In genomic region chr10:32367793-32368453, GRCh38 we compare ENCODE assay signal across 8 cellular contexts. TPM values are rescaled to one million over a fixed set of nuclear protein-coding genes. Genes with fewer than 3 reads are reported as not detected.
DNase-seq lines count a peak whose midpoint lies in the region; ATAC-seq and TF ChIP-seq lines count a peak whose summit lies in the region.

No MANE protein-coding gene starts in this region.

- TF ChIP-seq CTCF in GM10248 (IDR thresholded peaks at IDR 0.05; ENCODE audit: control extremely low read depth, extremely low read depth, low read depth, missing control alignments) (peak; percentile 60), sigmoid colon (IDR thresholded peaks at IDR 0.05) (peak; percentile 18 to 79 (median 70))

- CTCF ChIA-PET in GM10248 (lab: Yijun Ruan, JAX), result interaction anchor here (0.7 to 5.4 kb wide), 13 partner anchors 9 to 176 kb away, joined by 3 to 54 read pairs (median 5); partner anchors contain the start of gene CCDC7

- H3K4me1 ChIP-seq in sigmoid colon, result peaks cover 0 to 59% (median 48%) of the 10 kb centered on the region in 4 donors

- intact Hi-C loops in left ventricle myocardium superior (cut with micrococcal nuclease) (no loop called here), sigmoid colon (cut with DNase I) (loop anchor here (1.0 to 5.0 kb wide), 4 partner anchors 21 to 176 kb away; partner anchors contain the start of genes CCDC7 and EPC1)

- no peak for TF ChIP-seq EP300 in Ishikawa (IDR thresholded peaks at IDR 0.05; ENCODE audit: borderline replicate concordance)
- no peak for TF ChIP-seq EP300 in sigmoid colon (IDR thresholded peaks at IDR 0.05)

- TF ChIP-seq POLR2A in sigmoid colon (IDR thresholded peaks at IDR 0.05), result no peak

- DNase-seq in GM10248 (ENCODE audit: extremely low spot score) (peak; percentile 57), T-helper 22 cell (ENCODE audit: low read depth) (peak; percentile 57), amygdala (lab: John Stamatoyannopoulos, UW) (peak in 39 of 56 donors; percentile 7 to 71 (median 33)), left ventricle myocardium superior (peak; percentile 54), sigmoid colon (peak; percentile 83)

- peak overlapping the region; percentile 6 to 62 (median 37) for H3K27ac ChIP-seq in sigmoid colon

- no peaks in the 10 kb centered on the region for H3K36me3 ChIP-seq in sigmoid colon

- H3K27me3 ChIP-seq in sigmoid colon, result no peaks in the 10 kb centered on the region

- H3K9me3 ChIP-seq in sigmoid colon, result no peaks in the 10 kb centered on the region

- peak overlapping the region in 1 of 4 donors; percentile 15 for H3K4me3 ChIP-seq in sigmoid colon

- TF ChIP-seq RAD21 in Ishikawa (IDR thresholded peaks at IDR 0.05; ENCODE audit: low read depth), result peak; percentile 63

- POLR2A ChIA-PET in GM10248 (lab: Yijun Ruan, JAX), result no interaction called here

- ATAC-seq in left ventricle myocardium superior (peak; percentile 49), GM18870 (IDR thresholded peaks at IDR 0.05; ENCODE audit: unreplicated experiment) (no peak), HG02852 (IDR thresholded peaks at IDR 0.05; ENCODE audit: unreplicated experiment) (no peak)

- WGBS in sigmoid colon, 2 donors, result 17 to 40% methylated on average over 7 of the region's 7 CpGs

TF ChIP-seq in Ishikawa, 13 proteins besides CTCF, POLR2A, EP300 and RAD21:
- TF ChIP-seq TAF1 (IDR thresholded peaks at IDR 0.05; ENCODE audit: low read depth), result no peak
- no peak for TF ChIP-seq EGR1 (IDR thresholded peaks at IDR 0.05)
- TF ChIP-seq USF1 (IDR thresholded peaks at IDR 0.05), result no peak
- no peak for TF ChIP-seq TEAD4 (IDR thresholded peaks at IDR 0.05)
- no peak for TF ChIP-seq FOXM1 (IDR thresholded peaks at IDR 0.05; ENCODE audit: borderline replicate concordance, low read depth)

RNA-seq across cellular contexts. Expression of gene EPC1, which starts 21.0 kb away (rescaled TPM):
- total RNA-seq in left ventricle myocardium superior (18.6 TPM), sigmoid colon (10 to 100 TPM; 42.6 to 54.3 (median 46.1) TPM)
- 10 to 100 TPM; 13.2 to 16.4 (median 14.4) TPM for polyA plus RNA-seq in sigmoid colon

Comparison
In these comparisons a context has a peak if more than half of its experiments do, and no peak if none do; other contexts are left out.
1. DNase-seq: peak in every context shown above with its lines; median percentile 83 in sigmoid colon; 57 in GM10248; 57 in T-helper 22 cell; 54 in left ventricle myocardium superior; 33 in amygdala.